Comparison of ENCODE assay signal across 16 cellular contexts in the genomic region with DNA sequence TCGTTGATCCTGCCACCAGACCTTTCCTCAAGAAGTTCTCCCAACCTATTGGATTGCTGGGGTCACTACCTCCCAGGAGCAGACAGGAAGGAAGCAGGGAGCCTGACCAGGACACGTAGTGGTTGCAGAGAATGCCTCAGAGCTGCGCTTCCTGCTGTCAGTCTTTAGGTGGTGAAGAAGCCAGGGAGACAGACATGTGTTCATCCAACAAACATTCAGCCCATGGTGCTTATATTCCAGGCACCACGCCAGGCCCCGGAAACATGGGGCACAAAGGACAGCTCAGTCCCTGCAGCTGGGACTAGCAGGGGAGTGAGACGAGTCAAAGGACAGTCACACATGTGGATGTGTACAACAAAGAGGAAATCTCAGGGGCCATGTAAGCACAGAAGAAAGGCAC. TPM values are rescaled to one million over a fixed set of nuclear protein-coding genes. Genes with fewer than 3 reads are reported as not detected.
DNase-seq lines count a peak whose midpoint lies in the region; ATAC-seq and TF ChIP-seq lines count a peak whose summit lies in the region.
"Had no signal": no experiment of that assay in that cellular context is flagged by ENCODE, and none has a peak within 500 bp of the region (broad histone marks: within the 10 kb centered on the region; RNA-seq: fewer than 3 reads in every experiment).

No MANE protein-coding gene starts in this region.

- peaks cover 16% of the 10 kb centered on the region for H3K27me3 Mint-ChIP-seq in neural crest cell (ENCODE audit: low read depth)
- peaks cover 16% of the 10 kb centered on the region for H3K27me3 Mint-ChIP-seq in Caco-2 (ENCODE audit: insufficient read depth, unreplicated experiment)

- peak overlapping the region; percentile 73 for H3K27ac Mint-ChIP-seq in neural crest cell (ENCODE audit: unreplicated experiment)
- H3K27ac Mint-ChIP-seq in Caco-2 (ENCODE audit: unreplicated experiment), result no peak overlapping the region
- H3K27ac Mint-ChIP-seq: activated T-helper 17 cell treated with anti-CD3 and anti-CD28 coated beads, Interleukin-2, amount 50 U/mL, for 72 hours had no signal

- H3K36me3 ChIP-seq in Caco-2 (ENCODE audit: control insufficient read depth, insufficient read depth, low read length) (no peaks in the 10 kb centered on the region), right lobe of liver (no peaks in the 10 kb centered on the region)
- H3K36me3 ChIP-seq: gastrocnemius medialis had no signal

- ATAC-seq in GM18498 (IDR thresholded peaks at IDR 0.05; ENCODE audit: unreplicated experiment), result no peak
- ATAC-seq in right lobe of liver, result no peak
- ATAC-seq: activated CD4-positive, CD25-positive, alpha-beta regulatory T cell treated with anti-CD3 and anti-CD28 coated beads, Interleukin-2, amount 50 U/mL, for 24 hours; activated T-helper 17 cell treated with anti-CD3 and anti-CD28 coated beads, Interleukin-2, amount 50 U/mL, for 72 hours; gastrocnemius medialis had no signal

- H3K4me3 ChIP-seq in Caco-2 (ENCODE audit: low read depth, low read length) (no peak overlapping the region), right lobe of liver (no peak overlapping the region)
- H3K4me3 ChIP-seq: gastrocnemius medialis, SK-N-MC, testis had no signal

- H3K4me1 Mint-ChIP-seq in neural crest cell (peaks cover 10% of the 10 kb centered on the region), Caco-2 (ENCODE audit: low read depth, unreplicated experiment) (no peaks in the 10 kb centered on the region)
- H3K4me1 Mint-ChIP-seq: activated T-helper 17 cell treated with anti-CD3 and anti-CD28 coated beads, Interleukin-2, amount 50 U/mL, for 72 hours had no signal

- H3K4me1 ChIP-seq in Caco-2 (no peaks in the 10 kb centered on the region), right lobe of liver (no peaks in the 10 kb centered on the region)
- H3K4me1 ChIP-seq: gastrocnemius medialis, testis had no signal

- DNase-seq in Daoy (ENCODE audit: low read depth), result peak; percentile 42
- DNase-seq in LHCN-M2 (ENCODE audit: low read depth), result peak; percentile 33
- peak; percentile 46 to 66 for DNase-seq in dermis microvascular lymphatic vessel endothelial cell (ENCODE audit: low read depth in 2 of 2)
- DNase-seq in neural crest cell (ENCODE audit: low read depth, low spot score), result no peak
- no peak for DNase-seq in Caco-2
- DNase-seq in right lobe of liver, result no peak
- no peak for DNase-seq in HuH-7 (ENCODE audit: low spot score)
- DNase-seq: cerebellar nuclear complex, DMS79, gastrocnemius medialis, MV-4-11, testis had no signal

- POLR2A ChIA-PET in Caco-2 (lab: Charles Lee), result no interaction called here

- CTCF ChIA-PET in Caco-2 (lab: Charles Lee), result interaction anchor here (0.6 kb wide), 1 partner anchor 1701 kb away, joined by 3 read pairs; no protein-coding TSS in a partner anchor

- H3K4me3 Mint-ChIP-seq in neural crest cell (no peak overlapping the region), Caco-2 (ENCODE audit: unreplicated experiment) (no peak overlapping the region)
- H3K4me3 Mint-ChIP-seq: activated T-helper 17 cell treated with anti-CD3 and anti-CD28 coated beads, Interleukin-2, amount 50 U/mL, for 72 hours had no signal

- TF ChIP-seq CTCF in neural crest cell (conservative IDR thresholded peaks at IDR 0.05) (no peak), Caco-2 (IDR thresholded peaks at IDR 0.05; ENCODE audit: insufficient read depth in 1 of 2, low read depth in 1 of 2, low read length in 1 of 2, severe bottlenecking in 1 of 2, unreplicated experiment in 1 of 2) (no peak), right lobe of liver (IDR thresholded peaks at IDR 0.05) (no peak)

- 15% methylated on average over 5 of the region's 6 CpGs for WGBS in right lobe of liver (ENCODE audit: insufficient coverage, low coverage, low lambda C conversion rate, missing lambda C conversion rate)

- no peaks in the 10 kb centered on the region for H3K27me3 ChIP-seq in Caco-2 (replicated peaks; ENCODE audit: control insufficient read depth, insufficient read depth, low read length)
- H3K27me3 ChIP-seq in right lobe of liver, result no peaks in the 10 kb centered on the region
- H3K27me3 ChIP-seq: gastrocnemius medialis, testis had no signal

- H3K27ac ChIP-seq in right lobe of liver, result no peak overlapping the region
- H3K27ac ChIP-seq: gastrocnemius medialis, SK-N-MC, testis had no signal

- TF ChIP-seq POLR2A in right lobe of liver (IDR thresholded peaks at IDR 0.05), result no peak

- H3K9me3 ChIP-seq in Caco-2 (no peaks in the 10 kb centered on the region), right lobe of liver (no peaks in the 10 kb centered on the region)
- H3K9me3 ChIP-seq: gastrocnemius medialis, testis had no signal

- no peaks in the 10 kb centered on the region for H3K36me3 Mint-ChIP-seq in neural crest cell (ENCODE audit: low read depth)
- no peaks in the 10 kb centered on the region for H3K36me3 Mint-ChIP-seq in Caco-2 (ENCODE audit: insufficient read depth, unreplicated experiment)

- no TSS peak for BruUV-seq in Caco-2 (replicated peaks; lab: Mats Ljungman, UMichigan)

- intact Hi-C loops in Caco-2 (cut with micrococcal nuclease; ENCODE audit: unreplicated experiment) (no loop called here), right lobe of liver (cut with DNase I) (no loop called here)

- no peaks in the 10 kb centered on the region for H3K9me3 Mint-ChIP-seq in neural crest cell
- no peaks in the 10 kb centered on the region for H3K9me3 Mint-ChIP-seq in Caco-2 (ENCODE audit: unreplicated experiment)
- H3K9me3 Mint-ChIP-seq: activated T-helper 17 cell treated with anti-CD3 and anti-CD28 coated beads, Interleukin-2, amount 50 U/mL, for 72 hours had no signal

RNA-seq across cellular contexts. Expression of a gene that starts 26.0 kb away (rescaled TPM):
- 2.5 and 2.6 TPM in 2 replicates for total RNA-seq in Daoy (2014; rRNA removed; shearing (Covaris generic))
- total RNA-seq in LHCN-M2 (2014; rRNA removed), result 18.3 and 20.3 TPM in 2 replicates
- polyA plus RNA-seq in LHCN-M2 (2012), result 7.8 TPM
- total RNA-seq in dermis microvascular lymphatic vessel endothelial cell, result 0.77 and 2.9 TPM in 2 replicates
- total RNA-seq in neural crest cell, result 21.3 and 23.1 TPM in 2 replicates
- total RNA-seq in Caco-2 (2022), result 0.21 and 0.25 TPM in 2 replicates
- total RNA-seq in right lobe of liver, result under 1 TPM; 0.18 to 0.68 (median 0.41) TPM

Comparison
In these comparisons a context has a peak if more than half of its experiments do, and no peak if none do; other contexts are left out.
1. DNase-seq: peak in Daoy (single experiment), LHCN-M2 (single experiment) and dermis microvascular lymphatic vessel endothelial cell (2 of 2); none in neural crest cell (single experiment), Caco-2 (0 of 2), right lobe of liver (0 of 3) and HuH-7 (single experiment).